ENCODE assay signal across 1 cellular context in genomic region chr4:94641702-94642560, GRCh38.
TF ChIP-seq lines count a peak whose summit lies in the region.

No MANE protein-coding gene starts in this region.

TF ChIP-seq in K562, 482 proteins besides CTCF, POLR2A, EP300 and RAD21 (continued from another document):
- no peak for TF ChIP-seq NFYB (IDR thresholded peaks at IDR 0.05; ENCODE audit: extremely low read depth, insufficient read length)
- TF ChIP-seq MYBL2 (IDR thresholded peaks at IDR 0.05; ENCODE audit: low read depth), result no peak
- TF ChIP-seq MYBL2 (CRISPR knock-in tag; IDR thresholded peaks at IDR 0.05; ENCODE audit: borderline replicate concordance), result no peak
- no peak for TF ChIP-seq PTRF (tag; IDR thresholded peaks at IDR 0.05)
- no peak for TF ChIP-seq ZNF764 (CRISPR knock-in tag; IDR thresholded peaks at IDR 0.05; ENCODE audit: low read depth)
- TF ChIP-seq ZNF311 (CRISPR knock-in tag; IDR thresholded peaks at IDR 0.05), result no peak
- TF ChIP-seq NFE2 (IDR thresholded peaks at IDR 0.05; ENCODE audit: low read depth), result 0 out of 2 replicates have a peak, but pooled peaks have one; percentile 35
- no peak for TF ChIP-seq ZNF395 (CRISPR knock-in tag; IDR thresholded peaks at IDR 0.05)
- no peak for TF ChIP-seq SIN3A (IDR thresholded peaks at IDR 0.05; ENCODE audit: borderline replicate concordance in 2 of 2, control insufficient read depth in 1 of 2, low read depth in 2 of 2, low read length in 2 of 2)
